In genomic region chr7:55649238-55649637, GRCh38 we compare ENCODE assay signal across 10 cellular contexts.
"Had no signal": no experiment of that assay in that cellular context is flagged by ENCODE, and none has a peak within 500 bp of the region (broad histone marks: within the 10 kb centered on the region; RNA-seq: fewer than 3 reads in every experiment).

No MANE protein-coding gene starts in this region.

- H3K9ac ChIP-seq: GM23248, KMS-11 had no signal

- FAIRE-seq: H54 had no signal

- H2AFZ ChIP-seq: GM23248 had no signal

- H3K4me3 ChIP-seq: GM23248 had no signal

- DNase-seq: GM23248, GOT3, H9, HCEC 1CT, Karpas-422, KBM-7 had no signal

- H3K27ac Mint-ChIP-seq: H9, IgD-negative memory B cell had no signal

- H3K4me3 Mint-ChIP-seq: H9, IgD-negative memory B cell had no signal

- H3K4me2 ChIP-seq: KMS-11 had no signal

- H3K4me1 Mint-ChIP-seq: H9, IgD-negative memory B cell had no signal

- H3K27ac ChIP-seq: GM23248, HL-60, KMS-11 had no signal
